Comparison of ENCODE assay signal across 17 cellular contexts in the genomic region with DNA sequence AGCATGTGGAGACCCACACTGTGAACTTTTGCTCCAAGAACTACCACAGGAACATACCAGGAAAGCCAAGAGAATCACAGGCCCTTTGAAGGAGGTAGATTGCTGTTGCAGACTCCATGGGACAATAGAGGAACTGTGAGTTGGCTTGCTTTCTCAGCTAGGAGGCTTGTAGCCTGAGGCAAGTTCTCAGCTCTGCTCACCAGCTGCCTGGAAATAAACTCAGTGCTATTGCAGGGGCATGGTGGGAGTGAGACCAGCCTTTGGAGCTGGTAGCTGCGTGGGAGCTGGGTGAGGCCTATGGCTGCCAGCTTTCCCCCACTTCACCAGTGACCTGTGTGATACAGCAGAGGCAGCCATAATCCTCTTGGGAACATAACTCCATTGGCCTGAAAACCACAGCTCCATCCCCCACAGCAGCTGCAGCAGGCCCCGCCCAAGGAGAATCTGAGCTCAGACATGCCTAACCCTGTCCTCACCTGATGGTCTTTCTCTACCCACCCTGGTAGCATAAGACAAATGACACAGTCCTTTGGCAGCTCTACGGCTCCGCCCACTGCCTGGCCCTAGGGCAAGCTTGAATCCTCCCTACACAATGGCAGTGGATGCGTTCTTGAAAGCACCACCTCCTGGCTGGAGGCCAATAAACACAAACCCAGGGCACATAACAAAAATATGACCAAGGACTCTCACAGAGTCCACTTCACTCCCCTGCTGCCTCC.
A peak's percentile ranks its signal among the peaks of the same experiment; 100 is the strongest.
DNase-seq lines count a peak whose midpoint lies in the region; ATAC-seq and TF ChIP-seq lines count a peak whose summit lies in the region.
"Had no signal": no experiment of that assay in that cellular context is flagged by ENCODE, and none has a peak within 500 bp of the region (broad histone marks: within the 10 kb centered on the region; RNA-seq: fewer than 3 reads in every experiment).

No MANE protein-coding gene starts in this region.

- H3K4me3 ChIP-seq in esophagus (ENCODE audit: low read depth in 1 of 2, low read length in 2 of 2) (no peak overlapping the region), SK-N-SH (ENCODE audit: low read depth in 2 of 2, low read length in 1 of 2) (no peak overlapping the region)
- H3K4me3 ChIP-seq: hepatocyte, mucosa of descending colon had no signal

- H3K36me3 ChIP-seq in esophagus (ENCODE audit: control insufficient read depth in 2 of 2, insufficient read depth in 2 of 2, low read length in 1 of 2) (no peaks in the 10 kb centered on the region), SK-N-SH (replicated peaks in 1 of 2; ENCODE audit: control insufficient read depth in 1 of 2, insufficient read depth in 2 of 2, low read length in 1 of 2) (no peaks in the 10 kb centered on the region)

- H3F3A ChIP-seq in SK-N-SH (replicated peaks; ENCODE audit: insufficient read depth): no peaks in the 10 kb centered on the region

- in situ Hi-C loops in G401 (cut with HindIII; ENCODE audit: low sequenced_read_pairs): no loop called here

- TF ChIP-seq RAD21 in SK-N-SH (IDR thresholded peaks at IDR 0.05; ENCODE audit: low read length): no peak

- H3K4me1 ChIP-seq in esophagus (ENCODE audit: control insufficient read depth in 2 of 2, insufficient read depth in 2 of 2, low read length in 1 of 2) (peaks cover 0 to 7% of the 10 kb centered on the region in 2 donors), SK-N-SH (ENCODE audit: control insufficient read depth in 1 of 2, insufficient read depth in 2 of 2, low read depth in 1 of 2, low read length in 1 of 2) (no peaks in the 10 kb centered on the region)

- no peaks in the 10 kb centered on the region for H4K20me1 ChIP-seq in SK-N-SH (ENCODE audit: insufficient read depth)

- no peak overlapping the region for H2AFZ ChIP-seq in SK-N-SH (ENCODE audit: low read depth)
- H2AFZ ChIP-seq: hepatocyte had no signal

- POLR2A ChIA-PET in SK-N-SH (lab: Yijun Ruan, JAX): no interaction called here

- DNase-seq in DMS79 (lab: John Stamatoyannopoulos, UW) (peak; percentile 32), NCI-H146 (lab: John Stamatoyannopoulos, UW) (peak; percentile 90), NCI-H82 treated with DMSO at 0.1 percent for 48 hours (lab: John Stamatoyannopoulos, UW; ENCODE audit: unreplicated experiment) (peak; percentile 19), SK-N-SH (no peak), G401 (ENCODE audit: low spot score) (no peak)
- no peak for DNase-seq in stimulated activated naive CD4-positive, alpha-beta T cell (lab: John Stamatoyannopoulos, UW)
- DNase-seq: activated CD8-positive, alpha-beta memory T cell treated with anti-CD3 and anti-CD28 coated beads for 24 hours; activated effector memory CD4-positive, alpha-beta T cell treated with Interleukin-2 at 50 U/mL for 16 hours; left cardiac atrium; mucosa of descending colon; NCI-H1930 had no signal

- TF ChIP-seq CTCF in SK-N-SH (IDR thresholded peaks at IDR 0.05): no peak

- H3K9me3 ChIP-seq in esophagus (ENCODE audit: control insufficient read depth in 2 of 2, insufficient read depth in 1 of 2, low read depth in 1 of 2, low read length in 1 of 2) (no peaks in the 10 kb centered on the region), SK-N-SH (no peaks in the 10 kb centered on the region)
- H3K9me3 ChIP-seq: mucosa of descending colon had no signal

- no peaks in the 10 kb centered on the region for H3K9me2 ChIP-seq in SK-N-SH

- H3K4me2 ChIP-seq in SK-N-SH: no peak overlapping the region
- H3K4me2 ChIP-seq: hepatocyte had no signal

- ATAC-seq in GM18502 (IDR thresholded peaks at IDR 0.05; ENCODE audit: poor library complexity, unreplicated experiment): no peak
- ATAC-seq: HCT116; left cardiac atrium; mucosa of descending colon; stimulated activated effector memory CD8-positive, alpha-beta T cell treated with anti-CD3 and anti-CD28 coated beads, Interleukin-12 subunit alpha, Interleukin-12 subunit beta, amount 100 ng/mL, for 72 hours had no signal

- H3K27me3 ChIP-seq in esophagus (ENCODE audit: control insufficient read depth in 1 of 2, insufficient read depth in 2 of 2, low read length in 2 of 2): no peaks in the 10 kb centered on the region
- H3K27me3 ChIP-seq in SK-N-SH (ENCODE audit: insufficient read depth): no peaks in the 10 kb centered on the region
- H3K27me3 ChIP-seq: hepatocyte had no signal

- CTCF ChIA-PET in SK-N-SH (lab: Yijun Ruan, JAX): no interaction called here

- no peak for TF ChIP-seq EP300 in SK-N-SH (IDR thresholded peaks at IDR 0.05; ENCODE audit: borderline replicate concordance in 1 of 2, low read depth in 1 of 2, low read length in 1 of 2)

- WGBS in esophagus, 2 donors: 42 to 58% methylated on average over 5 of the region's 5 CpGs
- WGBS in SK-N-SH (ENCODE audit: low lambda C conversion rate): 13% methylated on average over 3 of the region's 5 CpGs

- no peak overlapping the region for H3K9ac ChIP-seq in SK-N-SH

- H3K79me2 ChIP-seq in SK-N-SH (ENCODE audit: insufficient read depth): no peaks in the 10 kb centered on the region
- H3K79me2 ChIP-seq: hepatocyte had no signal

- H3K27ac ChIP-seq in esophagus (ENCODE audit: low read depth in 2 of 2, low read length in 1 of 2) (peak overlapping the region; percentile 14 to 51), SK-N-SH (ENCODE audit: low read depth in 2 of 2, low read length in 1 of 2) (no peak overlapping the region)
- H3K27ac ChIP-seq: hepatocyte, VCaP had no signal

TF ChIP-seq in SK-N-SH, 30 proteins besides CTCF, POLR2A, EP300 and RAD21:
- TF ChIP-seq SIN3A (IDR thresholded peaks at IDR 0.05; ENCODE audit: borderline replicate concordance, low read depth, low read length): no peak
- TF ChIP-seq, protein P1, sequence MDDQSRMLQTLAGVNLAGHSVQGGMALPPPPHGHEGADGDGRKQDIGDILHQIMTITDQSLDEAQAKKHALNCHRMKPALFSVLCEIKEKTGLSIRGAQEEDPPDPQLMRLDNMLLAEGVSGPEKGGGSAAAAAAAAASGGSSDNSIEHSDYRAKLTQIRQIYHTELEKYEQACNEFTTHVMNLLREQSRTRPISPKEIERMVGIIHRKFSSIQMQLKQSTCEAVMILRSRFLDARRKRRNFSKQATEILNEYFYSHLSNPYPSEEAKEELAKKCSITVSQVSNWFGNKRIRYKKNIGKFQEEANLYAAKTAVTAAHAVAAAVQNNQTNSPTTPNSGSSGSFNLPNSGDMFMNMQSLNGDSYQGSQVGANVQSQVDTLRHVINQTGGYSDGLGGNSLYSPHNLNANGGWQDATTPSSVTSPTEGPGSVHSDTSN (IDR thresholded peaks at IDR 0.05): no peak
- no peak for TF ChIP-seq TCF12 (IDR thresholded peaks at IDR 0.05)
- TF ChIP-seq FOSL2 (IDR thresholded peaks at IDR 0.05; ENCODE audit: borderline replicate concordance, low read depth): no peak
- TF ChIP-seq, protein P2, sequence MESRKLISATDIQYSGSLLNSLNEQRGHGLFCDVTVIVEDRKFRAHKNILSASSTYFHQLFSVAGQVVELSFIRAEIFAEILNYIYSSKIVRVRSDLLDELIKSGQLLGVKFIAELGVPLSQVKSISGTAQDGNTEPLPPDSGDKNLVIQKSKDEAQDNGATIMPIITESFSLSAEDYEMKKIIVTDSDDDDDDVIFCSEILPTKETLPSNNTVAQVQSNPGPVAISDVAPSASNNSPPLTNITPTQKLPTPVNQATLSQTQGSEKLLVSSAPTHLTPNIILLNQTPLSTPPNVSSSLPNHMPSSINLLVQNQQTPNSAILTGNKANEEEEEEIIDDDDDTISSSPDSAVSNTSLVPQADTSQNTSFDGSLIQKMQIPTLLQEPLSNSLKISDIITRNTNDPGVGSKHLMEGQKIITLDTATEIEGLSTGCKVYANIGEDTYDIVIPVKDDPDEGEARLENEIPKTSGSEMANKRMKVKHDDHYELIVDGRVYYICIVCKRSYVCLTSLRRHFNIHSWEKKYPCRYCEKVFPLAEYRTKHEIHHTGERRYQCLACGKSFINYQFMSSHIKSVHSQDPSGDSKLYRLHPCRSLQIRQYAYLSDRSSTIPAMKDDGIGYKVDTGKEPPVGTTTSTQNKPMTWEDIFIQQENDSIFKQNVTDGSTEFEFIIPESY (IDR thresholded peaks at IDR 0.05; ENCODE audit: borderline replicate concordance, low read depth): no peak
- no peak for TF ChIP-seq GATA2 (CRISPR knock-in tag; IDR thresholded peaks at IDR 0.05)
- TF ChIP-seq RXRA (IDR thresholded peaks at IDR 0.05; ENCODE audit: borderline replicate concordance, low read depth): no peak
- TF ChIP-seq POLR2AphosphoS5 (IDR thresholded peaks at IDR 0.05; ENCODE audit: low read depth, low read length): no peak
- TF ChIP-seq TAF1 (IDR thresholded peaks at IDR 0.05; ENCODE audit: borderline replicate concordance, low read depth, low read length): no peak
- TF ChIP-seq, protein P3, sequence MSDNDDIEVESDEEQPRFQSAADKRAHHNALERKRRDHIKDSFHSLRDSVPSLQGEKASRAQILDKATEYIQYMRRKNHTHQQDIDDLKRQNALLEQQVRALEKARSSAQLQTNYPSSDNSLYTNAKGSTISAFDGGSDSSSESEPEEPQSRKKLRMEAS (IDR thresholded peaks at IDR 0.05; ENCODE audit: low read depth): no peak
- TF ChIP-seq YY1 (IDR thresholded peaks at IDR 0.05; ENCODE audit: low read depth): no peak
- no peak for TF ChIP-seq MEF2A (IDR thresholded peaks at IDR 0.05; ENCODE audit: borderline replicate concordance, low read depth)
- TF ChIP-seq NRF1 (IDR thresholded peaks at IDR 0.05; ENCODE audit: low read depth, low read length): no peak
- TF ChIP-seq MXI1 (IDR thresholded peaks at IDR 0.05; ENCODE audit: low read depth, low read length): no peak
- no peak for TF ChIP-seq SMC3 (IDR thresholded peaks at IDR 0.05; ENCODE audit: low read depth, low read length)
- no peak for TF ChIP-seq EZH2phosphoT487 (IDR thresholded peaks at IDR 0.05; ENCODE audit: borderline replicate concordance, low read depth)
- TF ChIP-seq RCOR1 (IDR thresholded peaks at IDR 0.05; ENCODE audit: low read length): no peak
- no peak for TF ChIP-seq FOXM1 (IDR thresholded peaks at IDR 0.05; ENCODE audit: low read depth)

Comparison
In these comparisons a context has a peak if more than half of its experiments do, and no peak if none do; other contexts are left out.
1. DNase-seq: peak in DMS79 (single experiment), NCI-H146 (single experiment) and NCI-H82 treated with DMSO at 0.1 percent for 48 hours (single experiment); none in SK-N-SH (single experiment), stimulated activated naive CD4-positive, alpha-beta T cell (0 of 6) and G401 (single experiment).
2. H3K27ac ChIP-seq: peak in esophagus (2 of 2); none in SK-N-SH (0 of 2).